Comparison of ENCODE assay signal across 8 cellular contexts in the genomic region with DNA sequence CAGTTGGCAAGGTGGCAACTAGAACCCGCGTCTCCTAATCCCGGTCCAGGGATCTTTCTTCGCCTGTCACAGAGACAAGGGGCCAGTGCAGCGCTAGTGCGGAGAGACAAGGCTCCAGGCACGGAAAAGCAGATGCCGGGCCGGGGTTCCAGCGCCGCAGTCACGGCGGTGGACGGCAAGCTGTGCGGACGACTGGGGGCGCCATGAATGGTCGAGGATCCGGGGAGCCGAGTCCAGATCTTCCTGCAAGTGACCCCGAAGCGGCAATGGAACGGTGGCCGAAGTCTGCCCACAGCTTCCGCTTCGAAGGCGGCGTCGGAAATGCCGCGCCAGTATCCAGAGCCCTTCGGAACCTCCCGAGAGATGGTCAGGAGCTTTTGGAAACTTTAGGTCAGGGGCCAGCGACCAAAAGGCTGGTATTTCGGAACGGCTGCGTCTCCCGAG. TPM values are rescaled to one million over a fixed set of nuclear protein-coding genes. Genes with fewer than 3 reads are reported as not detected.
DNase-seq lines count a peak whose midpoint lies in the region; ATAC-seq and TF ChIP-seq lines count a peak whose summit lies in the region.

No MANE protein-coding gene starts in this region.

- TF ChIP-seq CTCF in Calu3 (IDR thresholded peaks at IDR 0.05; ENCODE audit: unreplicated experiment) (no peak), GM13976 (IDR thresholded peaks at IDR 0.05; ENCODE audit: borderline replicate concordance, control extremely low read depth, extremely low read depth, insufficient read depth, missing control alignments) (no peak), GM10266 (IDR thresholded peaks at IDR 0.05; ENCODE audit: control insufficient read depth, insufficient read depth, low read depth, missing control alignments) (no peak)

- H3K27me3 ChIP-seq in skeletal muscle satellite cell (ENCODE audit: control insufficient read depth, insufficient read depth, low read length), result no peaks in the 10 kb centered on the region

- peaks cover 20% of the 10 kb centered on the region for H3K4me1 Mint-ChIP-seq in Calu3 (ENCODE audit: low read depth, unreplicated experiment)
- peaks cover 35% of the 10 kb centered on the region for H3K4me1 Mint-ChIP-seq in activated naive CD4-positive, alpha-beta T cell treated with anti-CD3 and anti-CD28 coated beads, Interleukin-2, amount 10 ng/mL, durations not matched to agents 7 days and 5 days

- CTCF ChIA-PET in Calu3 (lab: Charles Lee), result interaction anchor here (0.6 to 3.1 kb wide), 15 partner anchors 9 to 718 kb away, joined by 3 to 31 read pairs (median 3); a partner anchor contains a TSS
- CTCF ChIA-PET in activated naive CD4-positive, alpha-beta T cell treated with anti-CD3 and anti-CD28 coated beads, Interleukin-2, amount 10 ng/mL, durations not matched to agents 7 days and 5 days (lab: Charles Lee), result interaction anchor here (0.7 to 3.3 kb wide), 16 partner anchors 9 to 91 kb away, joined by 3 to 12 read pairs (median 4); a partner anchor contains a TSS

- H3K9me3 Mint-ChIP-seq in Calu3 (ENCODE audit: low read depth, unreplicated experiment), result no peaks in the 10 kb centered on the region
- H3K9me3 Mint-ChIP-seq in activated naive CD4-positive, alpha-beta T cell treated with anti-CD3 and anti-CD28 coated beads, Interleukin-2, amount 10 ng/mL, durations not matched to agents 7 days and 5 days, result no peaks in the 10 kb centered on the region

- H3K27me3 Mint-ChIP-seq in Calu3 (ENCODE audit: unreplicated experiment), result no peaks in the 10 kb centered on the region
- H3K27me3 Mint-ChIP-seq in activated naive CD4-positive, alpha-beta T cell treated with anti-CD3 and anti-CD28 coated beads, Interleukin-2, amount 10 ng/mL, durations not matched to agents 7 days and 5 days, result peaks cover 20% of the 10 kb centered on the region

- H3K9me3 ChIP-seq in skeletal muscle satellite cell (replicated peaks; ENCODE audit: low read length), result no peaks in the 10 kb centered on the region

- ATAC-seq in GM19452 (IDR thresholded peaks at IDR 0.05; ENCODE audit: unreplicated experiment) (peak; percentile 34), HG03520 (IDR thresholded peaks at IDR 0.05; ENCODE audit: unreplicated experiment) (peak; percentile 24), left ventricle myocardium superior (peak; percentile 45)

- intact Hi-C loops in Calu3 (cut with micrococcal nuclease; ENCODE audit: unreplicated experiment) (no loop called here), left ventricle myocardium superior (cut with micrococcal nuclease) (no loop called here)

- no peak for DNase-seq in Calu3
- no peak for DNase-seq in activated naive CD4-positive, alpha-beta T cell treated with anti-CD3 and anti-CD28 coated beads, Interleukin-2, amount 10 ng/mL, durations not matched to agents 7 days and 5 days
- peak; percentile 71 for DNase-seq in left ventricle myocardium superior
- DNase-seq in GM13976 (ENCODE audit: low spot score), result no peak
- no peak for DNase-seq in GM10266 (ENCODE audit: extremely low spot score)

- TSS peak; percentile 95 for BruUV-seq in Calu3 (replicated peaks; lab: Mats Ljungman, UMichigan)

- H3K4me1 ChIP-seq in skeletal muscle satellite cell (ENCODE audit: control insufficient read depth, insufficient read depth, low read length), result peaks cover 17% of the 10 kb centered on the region

- peak overlapping the region; percentile 91 for H3K9ac ChIP-seq in skeletal muscle satellite cell (ENCODE audit: low read depth, low read length)

- peak overlapping the region; percentile 89 for H3K27ac Mint-ChIP-seq in Calu3 (ENCODE audit: unreplicated experiment)
- peak overlapping the region; percentile 96 for H3K27ac Mint-ChIP-seq in activated naive CD4-positive, alpha-beta T cell treated with anti-CD3 and anti-CD28 coated beads, Interleukin-2, amount 10 ng/mL, durations not matched to agents 7 days and 5 days

- H3K36me3 ChIP-seq in skeletal muscle satellite cell (ENCODE audit: insufficient read depth, low read length), result peaks cover 7% of the 10 kb centered on the region

- H3K36me3 Mint-ChIP-seq in Calu3 (ENCODE audit: insufficient read depth, unreplicated experiment), result peaks cover 50% of the 10 kb centered on the region
- H3K36me3 Mint-ChIP-seq in activated naive CD4-positive, alpha-beta T cell treated with anti-CD3 and anti-CD28 coated beads, Interleukin-2, amount 10 ng/mL, durations not matched to agents 7 days and 5 days, result peaks cover 9% of the 10 kb centered on the region

- peak overlapping the region; percentile 81 for H3K4me3 ChIP-seq in skeletal muscle satellite cell (ENCODE audit: low read length)

- peak overlapping the region; percentile 97 for H3K4me2 ChIP-seq in skeletal muscle satellite cell (ENCODE audit: low read length)

- in situ Hi-C loops in GM13976 (cut with MboI; ENCODE audit: low sequenced_read_pairs, unreplicated experiment), result no loop called here

- peak overlapping the region; percentile 83 for H3K4me3 Mint-ChIP-seq in Calu3 (ENCODE audit: low read depth, unreplicated experiment)
- H3K4me3 Mint-ChIP-seq in activated naive CD4-positive, alpha-beta T cell treated with anti-CD3 and anti-CD28 coated beads, Interleukin-2, amount 10 ng/mL, durations not matched to agents 7 days and 5 days, result peak overlapping the region; percentile 99

RNA-seq across cellular contexts. Expression of a gene that starts 0.6 kb away (rescaled TPM):
- total RNA-seq in Calu3 (2022) (68.9 and 73.6 TPM in 2 replicates), left ventricle myocardium superior (16.2 TPM)
- 39.0 and 42.2 TPM in 2 replicates for total RNA-seq in skeletal muscle satellite cell (2012; rRNA removed)

RNA-seq across cellular contexts. Expression of a gene that starts 31.2 kb away (rescaled TPM):
- total RNA-seq in Calu3 (2022) (104 and 116 TPM in 2 replicates), left ventricle myocardium superior (223 TPM)
- total RNA-seq in skeletal muscle satellite cell (2012; rRNA removed), result 85.7 and 112 TPM in 2 replicates

RNA-seq across cellular contexts. Expression of a gene that starts 59.0 kb away (rescaled TPM):
- total RNA-seq in Calu3 (2022) (72.5 and 72.6 TPM in 2 replicates), left ventricle myocardium superior (222 TPM)
- 28.9 and 39.5 TPM in 2 replicates for total RNA-seq in skeletal muscle satellite cell (2012; rRNA removed)

RNA-seq across cellular contexts. Expression of a gene that starts 59.2 kb away (rescaled TPM):
- 84.5 and 88.5 TPM in 2 replicates for total RNA-seq in Calu3 (2022)
- total RNA-seq in left ventricle myocardium superior, result 19.0 TPM
- 26.1 and 40.6 TPM in 2 replicates for total RNA-seq in skeletal muscle satellite cell (2012; rRNA removed)
